Comparison of ENCODE assay signal across 1 cellular context in the genomic region with DNA sequence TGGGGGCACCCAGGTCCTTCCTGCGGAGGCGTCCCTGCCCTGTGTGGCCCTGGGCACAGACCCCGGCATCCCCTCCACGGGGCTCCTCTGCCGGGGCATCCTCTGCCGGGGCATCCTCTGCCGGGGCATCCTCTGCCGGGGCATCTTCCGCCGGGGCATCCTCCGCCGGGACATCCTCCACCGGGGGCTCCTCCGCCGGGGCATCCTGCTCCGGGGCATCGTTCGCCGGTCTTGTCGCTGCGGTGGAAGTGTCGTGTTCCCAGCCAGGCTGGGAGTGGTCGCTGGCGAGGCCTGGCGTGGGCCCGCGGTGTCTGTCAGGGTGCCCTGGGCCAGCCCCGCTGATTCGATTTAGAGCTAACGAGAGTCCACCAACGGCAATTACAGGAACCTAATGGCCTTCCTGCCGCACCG.
TF ChIP-seq lines count a peak whose summit lies in the region.

No MANE protein-coding gene starts in this region.

TF ChIP-seq in SK-N-SH treated with all-trans-retinoic acid at 6 μM for 48 hours, 23 proteins besides CTCF, POLR2A, EP300 and RAD21 (continued from another document):
- TF ChIP-seq, protein P1, sequence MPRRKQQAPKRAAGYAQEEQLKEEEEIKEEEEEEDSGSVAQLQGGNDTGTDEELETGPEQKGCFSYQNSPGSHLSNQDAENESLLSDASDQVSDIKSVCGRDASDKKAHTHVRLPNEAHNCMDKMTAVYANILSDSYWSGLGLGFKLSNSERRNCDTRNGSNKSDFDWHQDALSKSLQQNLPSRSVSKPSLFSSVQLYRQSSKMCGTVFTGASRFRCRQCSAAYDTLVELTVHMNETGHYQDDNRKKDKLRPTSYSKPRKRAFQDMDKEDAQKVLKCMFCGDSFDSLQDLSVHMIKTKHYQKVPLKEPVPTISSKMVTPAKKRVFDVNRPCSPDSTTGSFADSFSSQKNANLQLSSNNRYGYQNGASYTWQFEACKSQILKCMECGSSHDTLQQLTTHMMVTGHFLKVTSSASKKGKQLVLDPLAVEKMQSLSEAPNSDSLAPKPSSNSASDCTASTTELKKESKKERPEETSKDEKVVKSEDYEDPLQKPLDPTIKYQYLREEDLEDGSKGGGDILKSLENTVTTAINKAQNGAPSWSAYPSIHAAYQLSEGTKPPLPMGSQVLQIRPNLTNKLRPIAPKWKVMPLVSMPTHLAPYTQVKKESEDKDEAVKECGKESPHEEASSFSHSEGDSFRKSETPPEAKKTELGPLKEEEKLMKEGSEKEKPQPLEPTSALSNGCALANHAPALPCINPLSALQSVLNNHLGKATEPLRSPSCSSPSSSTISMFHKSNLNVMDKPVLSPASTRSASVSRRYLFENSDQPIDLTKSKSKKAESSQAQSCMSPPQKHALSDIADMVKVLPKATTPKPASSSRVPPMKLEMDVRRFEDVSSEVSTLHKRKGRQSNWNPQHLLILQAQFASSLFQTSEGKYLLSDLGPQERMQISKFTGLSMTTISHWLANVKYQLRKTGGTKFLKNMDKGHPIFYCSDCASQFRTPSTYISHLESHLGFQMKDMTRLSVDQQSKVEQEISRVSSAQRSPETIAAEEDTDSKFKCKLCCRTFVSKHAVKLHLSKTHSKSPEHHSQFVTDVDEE (CRISPR knock-in tag; IDR thresholded peaks at IDR 0.05), result no peak
- TF ChIP-seq ZFP30 (CRISPR knock-in tag; IDR thresholded peaks at IDR 0.05) (no peak), PPARA (CRISPR knock-in tag; IDR thresholded peaks at IDR 0.05; ENCODE audit: borderline replicate concordance) (no peak), CSDC2 (CRISPR knock-in tag; IDR thresholded peaks at IDR 0.05) (no peak), ISL1 (CRISPR knock-in tag; IDR thresholded peaks at IDR 0.05) (no peak), ESRRG (CRISPR knock-in tag; IDR thresholded peaks at IDR 0.05) (no peak), ZNF565 (CRISPR knock-in tag; conservative IDR thresholded peaks at IDR 0.05; ENCODE audit: low read depth) (no peak), ARNTL (CRISPR knock-in tag; IDR thresholded peaks at IDR 0.05; ENCODE audit: borderline replicate concordance, low read depth) (no peak), SNAI2 (CRISPR knock-in tag; IDR thresholded peaks at IDR 0.05) (no peak)
